In genomic region chr17:12789075-12789975, GRCh38 we compare ENCODE assay signal across 8 cellular contexts. TPM values are rescaled to one million over a fixed set of nuclear protein-coding genes. Genes with fewer than 3 reads are reported as not detected.
DNase-seq lines count a peak whose midpoint lies in the region; ATAC-seq and TF ChIP-seq lines count a peak whose summit lies in the region.

Gene ARHGAP44 (plus strand): TSS chr17:12789498. CDS start chr17:12789839, 341 bp downstream.

- H3K4me1 ChIP-seq in SK-N-SH (ENCODE audit: control insufficient read depth in 1 of 2, insufficient read depth in 2 of 2, low read depth in 1 of 2, low read length in 1 of 2) (peaks cover 0 to 2% of the 10 kb centered on the region in 2 experiments; a peak in 1 of 4 replicates), duodenal mucosa (ENCODE audit: control insufficient read depth in 1 of 2, insufficient read depth in 2 of 2, low read length in 2 of 2) (peaks cover 17 to 27% of the 10 kb centered on the region in 2 donors)

- H3K36me3 ChIP-seq in SK-N-SH (replicated peaks in 1 of 2; ENCODE audit: control insufficient read depth in 1 of 2, insufficient read depth in 2 of 2, low read length in 1 of 2) (no peaks in the 10 kb centered on the region), duodenal mucosa (ENCODE audit: control insufficient read depth in 1 of 2, insufficient read depth in 2 of 2, low read length in 2 of 2) (no peaks in the 10 kb centered on the region)

- peak; percentile 73 for DNase-seq in G401 (ENCODE audit: low spot score)
- DNase-seq in GM20000 (ENCODE audit: low spot score), result peak; percentile 86
- DNase-seq in SK-N-SH, result peak; percentile 82
- peak in 1 of 2 donors; percentile 88 for DNase-seq in lower leg skin (ENCODE audit: low spot score in 2 of 2)
- no peak for DNase-seq in activated effector memory CD4-positive, alpha-beta T cell treated with anti-CD3 and anti-CD28 coated beads, Interleukin-2, amount 50 U/mL, for 16 hours

- peaks cover 22% of the 10 kb centered on the region for H3K27me3 ChIP-seq in SK-N-SH (ENCODE audit: insufficient read depth)
- H3K27me3 ChIP-seq in duodenal mucosa (ENCODE audit: control insufficient read depth in 1 of 2, insufficient read depth in 2 of 2, low read length in 2 of 2), result peaks cover 0 to 3% of the 10 kb centered on the region in 2 donors

- no peak for TF ChIP-seq EP300 in SK-N-SH (IDR thresholded peaks at IDR 0.05; ENCODE audit: borderline replicate concordance in 1 of 2, low read depth in 1 of 2, low read length in 1 of 2)

- TF ChIP-seq POLR2A in lower leg skin (IDR thresholded peaks at IDR 0.05), result no peak

- intact Hi-C loops in lower leg skin (cut with DNase I; ENCODE audit: low total_unique reads), result no loop called here

- H3K9me2 ChIP-seq in SK-N-SH, result no peaks in the 10 kb centered on the region

- H3K27ac Mint-ChIP-seq in stimulated activated memory B cell treated with anti-CD40 and anti-IgM and Interleukin-4, amounts not matched to agents 10 μg/mL and 1 μg/mL and 100 μg/mL, for 72 hours, result peak within 1 kb of the TSS; percentile 56

- TF ChIP-seq CTCF in GM20000 (IDR thresholded peaks at IDR 0.05; ENCODE audit: extremely low read depth, missing control alignments) (no peak), SK-N-SH (IDR thresholded peaks at IDR 0.05) (no peak), lower leg skin (IDR thresholded peaks at IDR 0.05) (no peak)

- no peaks in the 10 kb centered on the region for H3F3A ChIP-seq in SK-N-SH (replicated peaks; ENCODE audit: insufficient read depth)

- H3K27ac ChIP-seq in SK-N-SH (ENCODE audit: low read depth in 2 of 2, low read length in 1 of 2) (no peak within 1 kb of the TSS), duodenal mucosa (ENCODE audit: low read depth, low read length) (no peak within 1 kb of the TSS)

- H3K27me3 Mint-ChIP-seq in stimulated activated memory B cell treated with anti-CD40 and anti-IgM and Interleukin-4, amounts not matched to agents 10 μg/mL and 1 μg/mL and 100 μg/mL, for 72 hours, result peaks cover 43% of the 10 kb centered on the region

- H3K4me2 ChIP-seq in SK-N-SH, result peak within 1 kb of the TSS; percentile 54; the same call in 1 of the 2 replicates

- no peaks in the 10 kb centered on the region for H3K36me3 Mint-ChIP-seq in stimulated activated memory B cell treated with anti-CD40 and anti-IgM and Interleukin-4, amounts not matched to agents 10 μg/mL and 1 μg/mL and 100 μg/mL, for 72 hours

- POLR2A ChIA-PET in SK-N-SH (lab: Yijun Ruan, JAX), result no interaction called here

- no peak for TF ChIP-seq RAD21 in SK-N-SH (IDR thresholded peaks at IDR 0.05; ENCODE audit: low read length)

- no peak within 1 kb of the TSS for H3K9ac ChIP-seq in SK-N-SH
- peak within 1 kb of the TSS; percentile 56 to 57 for H3K9ac ChIP-seq in duodenal mucosa (ENCODE audit: low read depth in 1 of 2, low read length in 2 of 2)

- H3K9me3 Mint-ChIP-seq in stimulated activated memory B cell treated with anti-CD40 and anti-IgM and Interleukin-4, amounts not matched to agents 10 μg/mL and 1 μg/mL and 100 μg/mL, for 72 hours, result no peaks in the 10 kb centered on the region

- H3K4me3 ChIP-seq in SK-N-SH (ENCODE audit: low read depth in 2 of 2, low read length in 1 of 2) (peak within 1 kb of the TSS; percentile 57 to 62), duodenal mucosa (ENCODE audit: low read depth in 1 of 2, low read length in 2 of 2) (peak within 1 kb of the TSS; percentile 74 to 84), lower leg skin (ENCODE audit: low read depth, poor library complexity, severe bottlenecking) (peak within 1 kb of the TSS; percentile 30)

- H4K20me1 ChIP-seq in SK-N-SH (ENCODE audit: insufficient read depth), result no peaks in the 10 kb centered on the region

- CTCF ChIA-PET in SK-N-SH (lab: Yijun Ruan, JAX), result no interaction called here

- H3K79me2 ChIP-seq in SK-N-SH (ENCODE audit: insufficient read depth), result no peaks in the 10 kb centered on the region

- peak within 1 kb of the TSS; percentile 89 for H3K4me3 Mint-ChIP-seq in stimulated activated memory B cell treated with anti-CD40 and anti-IgM and Interleukin-4, amounts not matched to agents 10 μg/mL and 1 μg/mL and 100 μg/mL, for 72 hours

- no peak within 1 kb of the TSS for H2AFZ ChIP-seq in SK-N-SH (ENCODE audit: low read depth)

- H3K9me3 ChIP-seq in SK-N-SH (no peaks in the 10 kb centered on the region), duodenal mucosa (ENCODE audit: control insufficient read depth in 1 of 2, low read length in 2 of 2) (no peaks in the 10 kb centered on the region)

- peak; percentile 85 for ATAC-seq in HG03521 (IDR thresholded peaks at IDR 0.05; ENCODE audit: unreplicated experiment)
- ATAC-seq in stimulated activated memory B cell treated with anti-CD40 and anti-IgM and Interleukin-4, amounts not matched to agents 10 μg/mL and 1 μg/mL and 100 μg/mL, for 72 hours, result peak; percentile 91

- H3K4me1 Mint-ChIP-seq in stimulated activated memory B cell treated with anti-CD40 and anti-IgM and Interleukin-4, amounts not matched to agents 10 μg/mL and 1 μg/mL and 100 μg/mL, for 72 hours, result peaks cover 13% of the 10 kb centered on the region

- in situ Hi-C loops in G401 (cut with HindIII; ENCODE audit: low sequenced_read_pairs), result no loop called here

- WGBS in SK-N-SH (ENCODE audit: low lambda C conversion rate), result under 1% methylated on average over 30 of the region's 84 CpGs
- WGBS in lower leg skin, 2 donors, result 0% methylated on average over 29 to 39 of the region's 84 CpGs

TF ChIP-seq in SK-N-SH, 30 proteins besides CTCF, POLR2A, EP300 and RAD21:
- TF ChIP-seq NRF1 (IDR thresholded peaks at IDR 0.05; ENCODE audit: low read depth, low read length) (peak; percentile 76), NFIC (IDR thresholded peaks at IDR 0.05; ENCODE audit: borderline replicate concordance) (no peak)

RNA-seq across cellular contexts. Expression of gene ARHGAP44, which starts in this region (rescaled TPM):
- total RNA-seq in G401 (2014; rRNA removed; shearing (Covaris generic)), result 0.62 and 1.6 TPM in 2 replicates
- 0.11 and 0.28 TPM in 2 replicates for polyA plus RNA-seq in SK-N-SH (2012; rRNA removed)
- polyA plus RNA-seq in SK-N-SH (2012; cell fraction: cytosol; rRNA removed), result 0.06 and 0.17 TPM in 2 replicates
- 0.19 and 0.24 TPM in 2 replicates for polyA plus RNA-seq in SK-N-SH (2012; cell fraction: nucleus; rRNA removed)
- 1 to 10 TPM; 2.9 to 8.0 (median 3.0) TPM for total RNA-seq in lower leg skin

Comparison
In these comparisons a context has a peak if more than half of its experiments do, and no peak if none do; other contexts are left out.
1. Peak in DNase-seq, H3K4me3 ChIP-seq and H3K4me2 ChIP-seq in SK-N-SH; RNA of the gene not detected or under 1 TPM.